In the genomic region with DNA sequence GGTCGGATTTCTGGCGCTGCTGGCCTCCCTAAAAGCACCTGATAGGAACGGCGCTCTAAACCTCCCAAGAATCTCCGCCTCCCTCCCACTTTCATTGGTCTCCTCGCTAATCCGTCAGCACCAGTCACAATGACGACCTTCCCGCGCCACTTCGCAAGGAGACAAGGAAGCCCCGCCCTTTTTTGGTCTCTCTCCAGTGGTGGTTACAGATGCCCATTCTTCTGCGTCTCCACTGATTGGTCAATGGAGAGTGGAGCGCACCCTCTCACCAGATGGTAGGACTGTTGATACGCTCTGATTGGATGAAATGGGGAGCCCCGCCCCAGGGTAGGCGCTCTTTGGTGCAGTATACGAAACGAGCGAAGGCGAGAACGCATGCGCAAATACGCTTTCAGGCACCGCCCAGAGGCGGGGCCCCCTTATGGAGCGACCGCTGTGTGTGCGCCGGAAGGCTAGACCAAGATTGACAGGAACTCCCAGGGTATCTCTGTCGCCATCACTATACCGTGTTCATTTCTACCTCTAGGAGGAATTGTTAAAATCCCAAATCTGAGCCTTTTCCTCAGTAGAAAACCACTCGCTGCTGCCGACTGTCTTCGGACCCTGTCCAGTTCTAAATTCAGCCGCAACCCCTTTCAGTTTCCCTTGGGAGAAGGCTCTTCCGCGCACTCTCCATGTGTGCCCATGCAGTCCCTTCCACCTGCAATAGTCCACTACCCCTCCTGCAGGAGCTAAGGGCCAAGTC, we compare ENCODE assay signal across 1 cellular context.
A peak's percentile ranks its signal among the peaks of the same experiment; 100 is the strongest.
TF ChIP-seq lines count a peak whose summit lies in the region.

No MANE protein-coding gene starts in this region.

TF ChIP-seq in K562, 482 proteins besides CTCF, POLR2A, EP300 and RAD21 (continued from another document):
- no peak for TF ChIP-seq ZSCAN29 (IDR thresholded peaks at IDR 0.05)
- 0 out of 2 replicates have a peak, but pooled peaks have one; percentile 58 for TF ChIP-seq HBP1 (CRISPR knock-in tag; IDR thresholded peaks at IDR 0.05)
- TF ChIP-seq STAT5A (IDR thresholded peaks at IDR 0.05; ENCODE audit: borderline replicate concordance, low read length), result no peak
- 0 out of 3 replicates have a peak, but pooled peaks of 1 of the 2 experiments have one; percentile 12 for TF ChIP-seq CBX3 (IDR thresholded peaks at IDR 0.05; ENCODE audit: borderline replicate concordance in 1 of 2, low read length in 2 of 2)
- TF ChIP-seq HMG20B (CRISPR knock-in tag; IDR thresholded peaks at IDR 0.05), result no peak
- TF ChIP-seq PHF8 (IDR thresholded peaks at IDR 0.05; ENCODE audit: borderline replicate concordance, low read length), result peak; percentile 62; the same call in 1 of the 2 replicates
- TF ChIP-seq CREBBP (IDR thresholded peaks at IDR 0.05; ENCODE audit: low read depth, low read length), result no peak
- no peak; the same call in 1 of the 2 replicates for TF ChIP-seq ZC3H4 (CRISPR knock-in tag; IDR thresholded peaks at IDR 0.05; ENCODE audit: borderline replicate concordance)
- TF ChIP-seq, protein P1, sequence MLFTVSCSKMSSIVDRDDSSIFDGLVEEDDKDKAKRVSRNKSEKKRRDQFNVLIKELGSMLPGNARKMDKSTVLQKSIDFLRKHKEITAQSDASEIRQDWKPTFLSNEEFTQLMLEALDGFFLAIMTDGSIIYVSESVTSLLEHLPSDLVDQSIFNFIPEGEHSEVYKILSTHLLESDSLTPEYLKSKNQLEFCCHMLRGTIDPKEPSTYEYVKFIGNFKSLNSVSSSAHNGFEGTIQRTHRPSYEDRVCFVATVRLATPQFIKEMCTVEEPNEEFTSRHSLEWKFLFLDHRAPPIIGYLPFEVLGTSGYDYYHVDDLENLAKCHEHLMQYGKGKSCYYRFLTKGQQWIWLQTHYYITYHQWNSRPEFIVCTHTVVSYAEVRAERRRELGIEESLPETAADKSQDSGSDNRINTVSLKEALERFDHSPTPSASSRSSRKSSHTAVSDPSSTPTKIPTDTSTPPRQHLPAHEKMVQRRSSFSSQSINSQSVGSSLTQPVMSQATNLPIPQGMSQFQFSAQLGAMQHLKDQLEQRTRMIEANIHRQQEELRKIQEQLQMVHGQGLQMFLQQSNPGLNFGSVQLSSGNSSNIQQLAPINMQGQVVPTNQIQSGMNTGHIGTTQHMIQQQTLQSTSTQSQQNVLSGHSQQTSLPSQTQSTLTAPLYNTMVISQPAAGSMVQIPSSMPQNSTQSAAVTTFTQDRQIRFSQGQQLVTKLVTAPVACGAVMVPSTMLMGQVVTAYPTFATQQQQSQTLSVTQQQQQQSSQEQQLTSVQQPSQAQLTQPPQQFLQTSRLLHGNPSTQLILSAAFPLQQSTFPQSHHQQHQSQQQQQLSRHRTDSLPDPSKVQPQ (CRISPR knock-in tag; IDR thresholded peaks at IDR 0.05; ENCODE audit: borderline replicate concordance), result no peak
- no peak for TF ChIP-seq POLR3G (IDR thresholded peaks at IDR 0.05; ENCODE audit: extremely low read depth, insufficient read length, insufficient replicate concordance)
TF ChIP-seq in K562: peak in this region for 85.
